In the genomic region with DNA sequence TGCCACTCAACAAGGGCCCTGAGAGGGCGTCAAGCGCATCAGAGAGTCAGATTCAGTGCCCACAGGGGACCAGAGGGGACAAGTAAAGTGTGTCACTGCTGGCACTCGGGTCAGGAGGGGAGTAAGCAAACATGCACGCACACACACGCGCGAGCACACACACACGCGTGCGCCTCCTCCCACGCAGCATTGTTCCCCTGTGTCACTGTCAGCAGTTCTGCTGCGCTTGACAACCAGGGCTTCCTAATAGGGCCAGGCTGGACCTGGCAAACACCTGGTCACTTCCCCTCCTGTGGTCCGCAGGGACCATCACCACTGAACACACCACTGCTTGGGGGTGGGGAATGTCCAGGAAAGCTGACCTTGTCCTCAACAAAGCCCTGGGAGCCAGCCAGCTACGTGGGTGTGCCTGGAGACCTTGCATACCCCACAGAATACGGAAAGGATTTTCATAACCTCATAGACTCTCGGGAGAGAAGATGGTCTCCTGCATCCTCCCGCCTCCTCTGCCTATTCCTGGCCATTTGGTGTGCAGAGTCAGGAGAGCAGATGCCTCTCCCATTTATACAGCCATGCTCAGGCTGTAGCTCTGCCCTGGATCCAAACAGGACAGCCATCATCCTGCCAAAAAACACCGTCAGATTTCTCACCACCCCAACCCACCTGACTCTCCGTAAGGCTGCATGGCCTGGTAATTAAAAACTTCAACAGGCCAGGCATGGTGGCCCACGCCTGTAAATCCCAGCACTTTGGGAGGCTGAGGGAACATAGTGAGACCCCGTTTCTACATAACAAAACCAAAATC, we compare ENCODE assay signal across 13 cellular contexts.
DNase-seq lines count a peak whose midpoint lies in the region; ATAC-seq and TF ChIP-seq lines count a peak whose summit lies in the region.
"Had no signal": no experiment of that assay in that cellular context is flagged by ENCODE, and none has a peak within 500 bp of the region (broad histone marks: within the 10 kb centered on the region; RNA-seq: fewer than 3 reads in every experiment).

No MANE protein-coding gene starts in this region.

- peaks cover 10% of the 10 kb centered on the region for H3K36me3 Mint-ChIP-seq in neural progenitor cell

- H3K4me3 Mint-ChIP-seq in neural progenitor cell: no peak overlapping the region

- 78 to 82% methylated on average over 18 of the region's 21 CpGs for WGBS in esophagus squamous epithelium, 2 donors

- H3K4me3 ChIP-seq in AG04450 (ENCODE audit: low read depth, low read length): no peak overlapping the region
- no peak overlapping the region for H3K4me3 ChIP-seq in HUES48 (ENCODE audit: low read depth, low read length)
- H3K4me3 ChIP-seq in esophagus squamous epithelium: no peak overlapping the region
- H3K4me3 ChIP-seq in neural progenitor cell: no peak overlapping the region

- H3K27me3 ChIP-seq in AG04450 (ENCODE audit: control insufficient read depth, insufficient read depth, low read length): no peaks in the 10 kb centered on the region
- no peaks in the 10 kb centered on the region for H3K27me3 ChIP-seq in HUES48 (ENCODE audit: control insufficient read depth, insufficient read depth, low read length)
- no peaks in the 10 kb centered on the region for H3K27me3 ChIP-seq in esophagus squamous epithelium
- H3K27me3 ChIP-seq in neural progenitor cell: no peaks in the 10 kb centered on the region

- DNase-seq in AG04450 (ENCODE audit: low read depth, low spot score) (no peak), esophagus squamous epithelium (lab: John Stamatoyannopoulos, UW) (no peak), neural progenitor cell (ENCODE audit: low spot score) (no peak), NCI-H2081 (lab: John Stamatoyannopoulos, UW) (no peak), LoVo (ENCODE audit: low spot score) (no peak), GDM1 (lab: John Stamatoyannopoulos, UW) (no peak)
- no peak for DNase-seq in stimulated activated naive CD8-positive, alpha-beta T cell treated with anti-CD3 and anti-CD28 coated beads, Interleukin-15, Interleukin-2, amounts not matched to agents 100 U/mL and 50 U/mL, for 24 hours
- DNase-seq: cortex of kidney; hippocampal formation; NCI-H187; stimulated activated CD4-positive, alpha-beta T cell treated with anti-CD3 and anti-CD28 coated beads, Interleukin-2, amount 100 ng/mL, for 48 hours had no signal

- H3K27ac ChIP-seq in AG04450 (ENCODE audit: low read depth, low read length) (peak overlapping the region; percentile 11), HUES48 (ENCODE audit: low read depth, low read length) (peak overlapping the region; percentile 3), esophagus squamous epithelium (peak overlapping the region; percentile 17 to 92 (median 86)), neural progenitor cell (no peak overlapping the region)
- H3K27ac ChIP-seq: RWPE1 had no signal

- TF ChIP-seq POLR2A in esophagus squamous epithelium (IDR thresholded peaks at IDR 0.05): no peak

- no peak overlapping the region for H3K4me2 ChIP-seq in neural progenitor cell

- no peaks in the 10 kb centered on the region for H3K9me3 Mint-ChIP-seq in neural progenitor cell

- H4K20me1 ChIP-seq in neural progenitor cell (ENCODE audit: low read depth): peaks cover 100% of the 10 kb centered on the region

- CTCF ChIA-PET in AG04450 (lab: Charles Lee): no interaction called here

- H3K9ac ChIP-seq in HUES48 (ENCODE audit: low read depth, low read length) (no peak overlapping the region), neural progenitor cell (no peak overlapping the region)

- H3K27me3 Mint-ChIP-seq in neural progenitor cell (ENCODE audit: insufficient read depth, low read depth): peaks cover 3% of the 10 kb centered on the region

- H3K27ac Mint-ChIP-seq in neural progenitor cell: peak overlapping the region; percentile 42

- peaks cover 28% of the 10 kb centered on the region for H3F3A ChIP-seq in neural progenitor cell (ENCODE audit: low read depth)

- H3K36me3 ChIP-seq in HUES48 (ENCODE audit: control insufficient read depth, insufficient read depth, low read length): 0 out of 2 replicates have a peak, but pooled peaks cover 5% of the 10 kb centered on the region
- peaks cover 0 to 6% (median 0%) of the 10 kb centered on the region in 3 donors for H3K36me3 ChIP-seq in esophagus squamous epithelium
- no peaks in the 10 kb centered on the region for H3K36me3 ChIP-seq in neural progenitor cell

- POLR2A ChIA-PET in AG04450 (lab: Yijun Ruan, JAX): interaction anchor here (0.6 kb wide), 1 partner anchor 20 kb away, joined by 10 read pairs; no protein-coding TSS in a partner anchor

- intact Hi-C loops in esophagus squamous epithelium (cut with DNase I): no loop called here

- no peaks in the 10 kb centered on the region for H3K9me3 ChIP-seq in AG04450 (ENCODE audit: control insufficient read depth, insufficient read depth, low read length)
- H3K9me3 ChIP-seq in HUES48 (ENCODE audit: control insufficient read depth, insufficient read depth, low read length): no peaks in the 10 kb centered on the region
- no peaks in the 10 kb centered on the region for H3K9me3 ChIP-seq in esophagus squamous epithelium
- no peaks in the 10 kb centered on the region for H3K9me3 ChIP-seq in neural progenitor cell (ENCODE audit: low read depth)

- no peak overlapping the region for H2AFZ ChIP-seq in neural progenitor cell (replicated peaks)

- no peak for ATAC-seq in stimulated activated naive CD8-positive, alpha-beta T cell treated with anti-CD3 and anti-CD28 coated beads, Interleukin-15, Interleukin-2, amounts not matched to agents 100 U/mL and 50 U/mL, for 24 hours

- TF ChIP-seq CTCF in AG04450 (IDR thresholded peaks at IDR 0.05; ENCODE audit: low read depth, low read length) (no peak), esophagus squamous epithelium (IDR thresholded peaks at IDR 0.05) (no peak), neural progenitor cell (IDR thresholded peaks at IDR 0.05) (no peak)

- H3K79me2 ChIP-seq in neural progenitor cell (ENCODE audit: low read depth): peaks cover 98% of the 10 kb centered on the region

- peaks cover 89% of the 10 kb centered on the region for H3K4me1 Mint-ChIP-seq in neural progenitor cell

- H3K4me1 ChIP-seq in HUES48 (ENCODE audit: control insufficient read depth, insufficient read depth, low read length) (peaks cover 70% of the 10 kb centered on the region), esophagus squamous epithelium (peaks cover 46 to 94% (median 81%) of the 10 kb centered on the region in 3 donors), neural progenitor cell (peaks cover 78% of the 10 kb centered on the region)
